Comparison of ENCODE assay signal across 20 cellular contexts in genomic region chr3:157515398-157515797, GRCh38. TPM values are rescaled to one million over a fixed set of nuclear protein-coding genes. Genes with fewer than 3 reads are reported as not detected.
A peak's percentile ranks its signal among the peaks of the same experiment; 100 is the strongest.
DNase-seq lines count a peak whose midpoint lies in the region; ATAC-seq and TF ChIP-seq lines count a peak whose summit lies in the region.
"Had no signal": no experiment of that assay in that cellular context is flagged by ENCODE, and none has a peak within 500 bp of the region (broad histone marks: within the 10 kb centered on the region; RNA-seq: fewer than 3 reads in every experiment).

No MANE protein-coding gene starts in this region.

- intact Hi-C loops in left cardiac atrium (cut with DNase I) = no loop called here

- DNase-seq in NOMO-1 treated with dmso at 0.1 percent for 144 hours (lab: John Stamatoyannopoulos, UW; ENCODE audit: unreplicated experiment) = peak; percentile 13
- DNase-seq in NOMO-1 treated with DMSO at 0.1 percent for 48 hours (lab: John Stamatoyannopoulos, UW; ENCODE audit: unreplicated experiment) = no peak
- DNase-seq in NCI-H226 = peak; percentile 29
- DNase-seq in fibroblast of mammary gland (ENCODE audit: low read depth) = peak; percentile 60
- DNase-seq in coronary artery (ENCODE audit: low spot score) = no peak
- DNase-seq in NCI-H1417 treated with DMSO at 0.1 percent for 48 hours (lab: John Stamatoyannopoulos, UW) = no peak
- DNase-seq in left cardiac atrium = no peak
- DNase-seq: Calu3; DMS153; DND-41; Kasumi-1; NCI-H1048; NCI-H1694 treated with DMSO at 0.1 percent for 48 hours; NCI-H2171 treated with DMSO at 0.1 percent for 48 hours; NCI-H524; NCI-H774; NK-92 treated with Interleukin-12 subunit alpha and Interleukin-12 subunit beta, amount 100 ng/mL, for 24 hours; Peyer's patch; SHP77 treated with DMSO at 0.1 percent for 48 hours had no signal

- no peak overlapping the region for H3K27ac ChIP-seq in coronary artery
- H3K27ac ChIP-seq: Peyer's patch had no signal

- TF ChIP-seq CTCF in fibroblast of mammary gland (conservative IDR thresholded peaks at IDR 0.05; ENCODE audit: control insufficient read depth, insufficient read depth, low read depth, low read length) (no peak), coronary artery (IDR thresholded peaks at IDR 0.05) (no peak)

- no peak for ATAC-seq in left cardiac atrium

- H3K4me3 ChIP-seq in fibroblast of mammary gland (ENCODE audit: control insufficient read depth, low read depth, low read length) (no peak overlapping the region), coronary artery (no peak overlapping the region)
- H3K4me3 ChIP-seq: Peyer's patch had no signal

RNA-seq across cellular contexts. Expression of gene VEPH1, which starts 12.2 kb away (rescaled TPM):
- under 1 TPM; 0.42 to 0.56 TPM for total RNA-seq in left cardiac atrium
- total RNA-seq: HT-29 had no signal

Comparison
In these comparisons a context has a peak if more than half of its experiments do, and no peak if none do; other contexts are left out.
1. DNase-seq: peak in NOMO-1 treated with dmso at 0.1 percent for 144 hours (single experiment), NCI-H226 (single experiment) and fibroblast of mammary gland (single experiment); none in NOMO-1 treated with DMSO at 0.1 percent for 48 hours (single experiment), coronary artery (single experiment), NCI-H1417 treated with DMSO at 0.1 percent for 48 hours (single experiment) and left cardiac atrium (single experiment).